ENCODE assay signal across 14 cellular contexts in genomic region chr5:134249469-134250379, GRCh38. TPM values are rescaled to one million over a fixed set of nuclear protein-coding genes. Genes with fewer than 3 reads are reported as not detected.
DNase-seq lines count a peak whose midpoint lies in the region; ATAC-seq and TF ChIP-seq lines count a peak whose summit lies in the region.
"Had no signal": no experiment of that assay in that cellular context is flagged by ENCODE, and none has a peak within 500 bp of the region (broad histone marks: within the 10 kb centered on the region; RNA-seq: fewer than 3 reads in every experiment).

No MANE protein-coding gene starts in this region.

- no peaks in the 10 kb centered on the region for H3K36me3 Mint-ChIP-seq in endodermal cell (ENCODE audit: low read depth)
- H3K36me3 Mint-ChIP-seq: activated naive CD4-positive, alpha-beta T cell treated with anti-CD3 and anti-CD28 coated beads, Interleukin-2, amount 50 U/mL, for 24 hours; T-cell had no signal

- H3K36me3 ChIP-seq in GM23248 (ENCODE audit: low read depth) = no peaks in the 10 kb centered on the region
- H3K36me3 ChIP-seq in trophoblast cell (ENCODE audit: control insufficient read depth in 1 of 2, insufficient read depth in 2 of 2, low read length in 2 of 2) = no peaks in the 10 kb centered on the region
- H3K36me3 ChIP-seq in endodermal cell (ENCODE audit: control insufficient read depth, insufficient read depth, low read length) = no peaks in the 10 kb centered on the region

- H3K9me3 Mint-ChIP-seq in endodermal cell = no peaks in the 10 kb centered on the region
- H3K9me3 Mint-ChIP-seq: activated naive CD4-positive, alpha-beta T cell treated with anti-CD3 and anti-CD28 coated beads, Interleukin-2, amount 50 U/mL, for 24 hours; CD8-positive, alpha-beta memory T cell; T-cell had no signal

- no peak for ATAC-seq in HG02840 (IDR thresholded peaks at IDR 0.05; ENCODE audit: low FRiP score, unreplicated experiment)
- ATAC-seq: T-cell had no signal

- no peak overlapping the region for H3K23ac ChIP-seq in trophoblast cell (ENCODE audit: low read length)

- no peak overlapping the region for H2BK120ac ChIP-seq in trophoblast cell (ENCODE audit: insufficient read depth, low read length, poor library complexity)

- no peak overlapping the region for H3K4me3 Mint-ChIP-seq in endodermal cell
- H3K4me3 Mint-ChIP-seq: activated naive CD4-positive, alpha-beta T cell treated with anti-CD3 and anti-CD28 coated beads, Interleukin-2, amount 50 U/mL, for 24 hours; CD8-positive, alpha-beta memory T cell; T-cell had no signal

- DNase-seq in GM23248 (peak; percentile 42), SIG-M5 treated with dmso at 0.1 percent for 504 hours (lab: John Stamatoyannopoulos, UW; ENCODE audit: unreplicated experiment) (peak; percentile 99), fibroblast of villous mesenchyme (ENCODE audit: low read depth) (peak; percentile 8), trophoblast cell (peak; percentile 59 to 84), cerebellar cortex (ENCODE audit: low spot score) (no peak), endodermal cell (no peak)
- DNase-seq in stimulated activated CD4-positive, alpha-beta T cell treated with anti-CD3 and anti-CD28 coated beads, Interleukin-1b, Interleukin-23, amount 100 ng/mL, for 48 hours = no peak
- DNase-seq: activated CD8-positive, alpha-beta memory T cell treated with anti-CD3 and anti-CD28 coated beads for 24 hours; CD8-positive, alpha-beta memory T cell; NCI-H1105 had no signal

- no peak overlapping the region for H2BK12ac ChIP-seq in trophoblast cell (ENCODE audit: low read length)

- no peak overlapping the region for H3K27ac ChIP-seq in GM23248
- H3K27ac ChIP-seq in trophoblast cell (ENCODE audit: low read depth, low read length) = no peak overlapping the region
- no peak overlapping the region for H3K27ac ChIP-seq in endodermal cell (ENCODE audit: low read depth, low read length)

- H3K4me1 Mint-ChIP-seq in endodermal cell = peaks cover 17% of the 10 kb centered on the region
- H3K4me1 Mint-ChIP-seq: activated naive CD4-positive, alpha-beta T cell treated with anti-CD3 and anti-CD28 coated beads, Interleukin-2, amount 50 U/mL, for 24 hours; CD8-positive, alpha-beta memory T cell; T-cell had no signal

- no peaks in the 10 kb centered on the region for H3K27me3 Mint-ChIP-seq in endodermal cell (ENCODE audit: insufficient read depth)

- H3K4me1 ChIP-seq in GM23248 (ENCODE audit: insufficient read depth) = peaks cover 45% of the 10 kb centered on the region
- H3K4me1 ChIP-seq in trophoblast cell (ENCODE audit: control insufficient read depth in 1 of 2, insufficient read depth in 2 of 2, low read length in 2 of 2) = peaks cover 19% of the 10 kb centered on the region in 2 experiments
- no peaks in the 10 kb centered on the region for H3K4me1 ChIP-seq in endodermal cell (ENCODE audit: control insufficient read depth, insufficient read depth, low read length)

- H2AFZ ChIP-seq in GM23248 (no peak overlapping the region), trophoblast cell (ENCODE audit: insufficient read depth, low read length, poor library complexity) (no peak overlapping the region)

- H4K20me1 ChIP-seq in GM23248 (ENCODE audit: insufficient read depth) = no peaks in the 10 kb centered on the region

- no peak overlapping the region for H2BK5ac ChIP-seq in trophoblast cell (ENCODE audit: low read depth, low read length, poor library complexity)

- TF ChIP-seq CTCF in fibroblast of villous mesenchyme (IDR thresholded peaks at IDR 0.05; ENCODE audit: insufficient read depth, low read depth, low read length) = no peak
- TF ChIP-seq CTCF in endodermal cell (conservative IDR thresholded peaks at IDR 0.05) = no peak

- H4K8ac ChIP-seq in trophoblast cell (ENCODE audit: low read depth, low read length) = no peak overlapping the region

- H3K9me2 ChIP-seq in GM23248 (ENCODE audit: insufficient read depth) = no peaks in the 10 kb centered on the region

- in situ Hi-C loops in GM23248 (cut with MboI) = no loop called here

- no peak overlapping the region for H4K12ac ChIP-seq in trophoblast cell (ENCODE audit: low read depth, low read length)

- WGBS in GM23248 (ENCODE audit: low coverage in 1 of 2, low lambda C conversion rate in 2 of 2, missing lambda C conversion rate in 2 of 2), 2 experiments = 92 to 93% methylated on average over 15 of the region's 15 CpGs
- no CpG with 5 or more reads among the region's 15 CpGs for WGBS in trophoblast cell (ENCODE audit: extremely low coverage, insufficient coverage, insufficient read length)
- WGBS in endodermal cell (ENCODE audit: insufficient coverage in 1 of 2, insufficient read length in 1 of 2), 2 experiments = 89 to 90% methylated on average over 9 to 15 of the region's 15 CpGs

- H2AK5ac ChIP-seq in trophoblast cell (ENCODE audit: low read length) = no peak overlapping the region

- no peak overlapping the region for H3K4me3 ChIP-seq in GM23248
- H3K4me3 ChIP-seq in fibroblast of villous mesenchyme (ENCODE audit: low read depth, low read length) = no peak overlapping the region
- no peak overlapping the region for H3K4me3 ChIP-seq in trophoblast cell (ENCODE audit: low read depth, low read length)
- H3K4me3 ChIP-seq in endodermal cell (ENCODE audit: low read length) = no peak overlapping the region
- H3K4me3 ChIP-seq: skin epidermis had no signal

- H3K4me2 ChIP-seq in GM23248 (ENCODE audit: unreplicated experiment) = no peak overlapping the region
- H3K4me2 ChIP-seq in trophoblast cell (ENCODE audit: low read length) = no peak overlapping the region

- H3K79me1 ChIP-seq in trophoblast cell (ENCODE audit: low read length) = peaks cover 5% of the 10 kb centered on the region

- no peak overlapping the region for H3K14ac ChIP-seq in trophoblast cell (ENCODE audit: low read length)

- no peak overlapping the region for H4K91ac ChIP-seq in trophoblast cell (ENCODE audit: low read depth, low read length)

- no peaks in the 10 kb centered on the region for H3K27me3 ChIP-seq in GM23248 (replicated peaks; ENCODE audit: insufficient read depth)
- H3K27me3 ChIP-seq in trophoblast cell (ENCODE audit: insufficient read depth, low read length) = no peaks in the 10 kb centered on the region
- peaks cover 6% of the 10 kb centered on the region for H3K27me3 ChIP-seq in endodermal cell (ENCODE audit: control insufficient read depth, insufficient read depth, low read length, poor library complexity, severe bottlenecking)

- H3K4ac ChIP-seq in trophoblast cell (ENCODE audit: low read depth, low read length) = no peak overlapping the region

- no peak overlapping the region for H3K9ac ChIP-seq in GM23248
- H3K9ac ChIP-seq in trophoblast cell (ENCODE audit: low read length) = no peak overlapping the region
- H3K9ac ChIP-seq in endodermal cell (ENCODE audit: extremely low read depth, low read length, poor library complexity, severe bottlenecking) = no peak overlapping the region

- H3F3A ChIP-seq in GM23248 (ENCODE audit: insufficient read depth) = peaks cover 30% of the 10 kb centered on the region

- no peak overlapping the region for H3K27ac Mint-ChIP-seq in endodermal cell
- H3K27ac Mint-ChIP-seq: activated naive CD4-positive, alpha-beta T cell treated with anti-CD3 and anti-CD28 coated beads, Interleukin-2, amount 50 U/mL, for 24 hours; CD8-positive, alpha-beta memory T cell; T-cell had no signal

- H3K9me3 ChIP-seq in GM23248 (ENCODE audit: low read depth) = no peaks in the 10 kb centered on the region
- H3K9me3 ChIP-seq in trophoblast cell (ENCODE audit: insufficient read depth, low read depth, low read length) = no peaks in the 10 kb centered on the region
- H3K9me3 ChIP-seq in endodermal cell (ENCODE audit: control insufficient read depth, low read length) = no peaks in the 10 kb centered on the region

- H3K79me2 ChIP-seq in GM23248 (ENCODE audit: insufficient read depth) = no peaks in the 10 kb centered on the region
- no peaks in the 10 kb centered on the region for H3K79me2 ChIP-seq in trophoblast cell (ENCODE audit: control insufficient read depth, insufficient read depth, low read length, poor library complexity)

- no peak overlapping the region for H3K18ac ChIP-seq in trophoblast cell (ENCODE audit: low read length)

RNA-seq across cellular contexts. Expression of gene PPP2CA, which starts 23.9 kb away (rescaled TPM):
- 184 and 193 TPM in 2 replicates for total RNA-seq in GM23248 (2014; rRNA removed; shearing (Covaris generic))
- 223 and 249 TPM in 2 replicates for polyA plus RNA-seq in GM23248 (2016; fragmentation: Nextera tagmentation; extraction: Ambion mirVana)
- total RNA-seq in fibroblast of villous mesenchyme (41.9 and 60.9 TPM in 2 replicates), endodermal cell (100 to 1,000 TPM; 174 to 185 TPM)
- polyA plus RNA-seq in trophoblast cell (2013) = 60.9 and 63.0 TPM in 2 replicates
- polyA plus RNA-seq in endodermal cell (2013, experiment 1 of 2) = 209 TPM
- polyA plus RNA-seq in endodermal cell (2013, experiment 2 of 2) = 202 TPM

Comparison
In these comparisons a context has a peak if more than half of its experiments do, and no peak if none do; other contexts are left out.
1. DNase-seq: peak in GM23248 (single experiment), SIG-M5 treated with dmso at 0.1 percent for 504 hours (single experiment), fibroblast of villous mesenchyme (single experiment) and trophoblast cell (2 of 2); none in cerebellar cortex (single experiment), stimulated activated CD4-positive, alpha-beta T cell treated with anti-CD3 and anti-CD28 coated beads, Interleukin-1b, Interleukin-23, amount 100 ng/mL, for 48 hours (single experiment) and endodermal cell (single experiment).